In the genomic region with DNA sequence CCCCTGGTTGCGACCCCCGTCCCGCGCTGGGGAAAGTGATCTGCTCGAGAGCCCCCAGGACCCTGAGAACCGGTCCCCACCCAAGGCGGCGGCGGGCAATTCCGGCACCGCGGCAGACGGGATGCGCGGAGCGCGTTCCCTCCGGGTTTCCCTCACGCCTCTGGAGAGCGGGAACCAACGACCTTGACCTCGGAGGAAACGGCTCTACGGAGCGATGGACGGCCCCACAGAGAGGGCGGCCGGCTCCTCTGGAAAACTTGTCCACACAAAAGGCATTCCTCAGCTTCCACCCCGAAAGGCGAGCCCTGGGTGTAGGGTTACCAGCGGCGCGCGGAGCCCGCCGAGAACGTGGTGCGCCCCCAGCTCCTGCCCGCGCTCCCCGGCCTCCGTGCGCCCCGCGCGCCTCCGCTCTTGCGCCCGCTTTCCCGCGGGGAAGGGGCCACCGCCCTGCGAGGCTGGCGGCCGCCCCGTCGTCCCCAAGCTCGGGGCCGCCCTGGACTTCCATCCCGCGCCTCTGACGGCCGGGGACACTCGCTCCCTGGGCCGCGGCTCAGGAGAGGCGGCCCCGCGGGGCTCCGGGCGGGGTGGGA, we compare ENCODE assay signal across 8 cellular contexts. TPM values are rescaled to one million over a fixed set of nuclear protein-coding genes. Genes with fewer than 3 reads are reported as not detected.
A peak's percentile ranks its signal among the peaks of the same experiment; 100 is the strongest.
DNase-seq lines count a peak whose midpoint lies in the region; ATAC-seq and TF ChIP-seq lines count a peak whose summit lies in the region.

No MANE protein-coding gene starts in this region.

- no peaks in the 10 kb centered on the region for H3K36me3 ChIP-seq in breast epithelium
- H3K36me3 ChIP-seq in smooth muscle cell (ENCODE audit: low read depth) = no peaks in the 10 kb centered on the region

- no peaks in the 10 kb centered on the region for H3F3A ChIP-seq in smooth muscle cell (ENCODE audit: low read depth)

- H3K4me2 ChIP-seq in smooth muscle cell = peak overlapping the region; percentile 98

- peak overlapping the region; percentile 79 to 93 for H3K27ac ChIP-seq in breast epithelium
- H3K27ac ChIP-seq in smooth muscle cell (ENCODE audit: low read depth) = peak overlapping the region; percentile 56

- WGBS in smooth muscle cell (ENCODE audit: low lambda C conversion rate) = 2% methylated on average over 53 of the region's 71 CpGs

- no peak for TF ChIP-seq POLR2A in breast epithelium (IDR thresholded peaks at IDR 0.05)

- in situ Hi-C loops in astrocyte of the spinal cord (cut with HindIII; ENCODE audit: low sequenced_read_pairs) = no loop called here

- ATAC-seq in GM21528 (IDR thresholded peaks at IDR 0.05; ENCODE audit: low FRiP score, unreplicated experiment) (no peak), GM21576 (IDR thresholded peaks at IDR 0.05; ENCODE audit: unreplicated experiment) (no peak)

- POLR2A ChIA-PET in MCF 10A (lab: Yijun Ruan, JAX) = no interaction called here

- H3K27me3 Mint-ChIP-seq in MCF 10A (ENCODE audit: insufficient read depth, unreplicated experiment) = no peaks in the 10 kb centered on the region

- H3K4me1 ChIP-seq in breast epithelium = no peaks in the 10 kb centered on the region
- H3K4me1 ChIP-seq in smooth muscle cell (ENCODE audit: low read depth) = peaks cover 14% of the 10 kb centered on the region

- peak overlapping the region; percentile 69 to 91 (median 73) for H3K4me3 ChIP-seq in breast epithelium
- H3K4me3 ChIP-seq in astrocyte of the spinal cord (ENCODE audit: low read depth, low read length) = peak overlapping the region; percentile 43
- peak overlapping the region; percentile 81 for H3K4me3 ChIP-seq in smooth muscle cell

- peak overlapping the region; percentile 62 for H3K9ac ChIP-seq in smooth muscle cell (ENCODE audit: low read depth)

- no peaks in the 10 kb centered on the region for H3K36me3 Mint-ChIP-seq in MCF 10A (ENCODE audit: insufficient read depth, unreplicated experiment)

- no peaks in the 10 kb centered on the region for H3K4me1 Mint-ChIP-seq in MCF 10A (ENCODE audit: insufficient read depth, unreplicated experiment)

- no peak for TF ChIP-seq CTCF in breast epithelium (IDR thresholded peaks at IDR 0.05)
- TF ChIP-seq CTCF in MCF 10A (IDR thresholded peaks at IDR 0.05; ENCODE audit: unreplicated experiment) = no peak
- no peak for TF ChIP-seq CTCF in astrocyte of the spinal cord (IDR thresholded peaks at IDR 0.05; ENCODE audit: low read depth, low read length)
- no peak for TF ChIP-seq CTCF in smooth muscle cell (IDR thresholded peaks at IDR 0.05; ENCODE audit: borderline replicate concordance, insufficient read depth, poor library complexity, severe bottlenecking)

- H3K27ac Mint-ChIP-seq in MCF 10A (ENCODE audit: low read depth, unreplicated experiment) = no peak overlapping the region

- H3K9me3 Mint-ChIP-seq in MCF 10A (ENCODE audit: unreplicated experiment) = no peaks in the 10 kb centered on the region

- peaks cover 10% of the 10 kb centered on the region for H3K79me2 ChIP-seq in smooth muscle cell (ENCODE audit: low read depth)

- no peaks in the 10 kb centered on the region for H4K20me1 ChIP-seq in smooth muscle cell (ENCODE audit: low read depth)

- no peak overlapping the region for H3K4me3 Mint-ChIP-seq in MCF 10A (ENCODE audit: unreplicated experiment)

- CTCF ChIA-PET in MCF 10A (lab: Yijun Ruan, JAX) = interaction anchor here (1.2 kb wide), 1 partner anchor 16 kb away, joined by 7 read pairs; no protein-coding TSS in a partner anchor

- H3K27me3 ChIP-seq in breast epithelium (peaks cover 0 to 5% of the 10 kb centered on the region in 2 donors), smooth muscle cell (ENCODE audit: low read depth) (no peaks in the 10 kb centered on the region)

- H3K9me3 ChIP-seq in breast epithelium (no peaks in the 10 kb centered on the region), smooth muscle cell (replicated peaks; ENCODE audit: low read depth) (no peaks in the 10 kb centered on the region)

- intact Hi-C loops in breast epithelium (cut with DNase I; ENCODE audit: low total_unique reads) (no loop called here), MCF 10A (cut with micrococcal nuclease) (no loop called here)

- DNase-seq in breast epithelium (ENCODE audit: low spot score in 2 of 2) (no peak), MCF 10A (ENCODE audit: unreplicated experiment) (no peak), astrocyte of the spinal cord (ENCODE audit: low read depth, low spot score) (peak; percentile 32), iPS-NIHi11 (ENCODE audit: low spot score) (peak; percentile 66), smooth muscle cell (lab: John Stamatoyannopoulos, UW; ENCODE audit: unreplicated experiment) (no peak), SW 1271 (lab: John Stamatoyannopoulos, UW) (no peak)

- peak overlapping the region; percentile 78 for H2AFZ ChIP-seq in smooth muscle cell (ENCODE audit: low read depth)

- no TSS peak for BruUV-seq in MCF 10A (replicated peaks; lab: Mats Ljungman, UMichigan)

RNA-seq across cellular contexts. Expression of a gene that starts 0.4 kb away (rescaled TPM):
- total RNA-seq in breast epithelium = 1 to 10 TPM; 2.3 to 9.1 (median 4.3) TPM
- total RNA-seq in MCF 10A (2022) = 0.66 and 1.1 TPM in 2 replicates
- 3.2 and 8.4 TPM in 2 replicates for total RNA-seq in smooth muscle cell
- polyA plus RNA-seq in smooth muscle cell = 2.9 and 6.8 TPM in 2 replicates

Comparison
In these comparisons a context has a peak if more than half of its experiments do, and no peak if none do; other contexts are left out.
1. DNase-seq: peak in astrocyte of the spinal cord (single experiment) and iPS-NIHi11 (single experiment); none in breast epithelium (0 of 2), MCF 10A (single experiment), smooth muscle cell (single experiment) and SW 1271 (0 of 2).
2. Peak in every context shown above with its lines, with median percentiles within 50 percentile points of each other: H3K4me3 ChIP-seq.